22 cellular contexts compared by ENCODE assay signal in genomic region chr6:130788954-130789353, GRCh38. TPM values are rescaled to one million over a fixed set of nuclear protein-coding genes. Genes with fewer than 3 reads are reported as not detected.
"Had no signal": no experiment of that assay in that cellular context is flagged by ENCODE, and none has a peak within 500 bp of the region (broad histone marks: within the 10 kb centered on the region; RNA-seq: fewer than 3 reads in every experiment).

No MANE protein-coding gene starts in this region.

- H3K36me3 ChIP-seq: neutrophil, stomach, thoracic aorta, upper lobe of right lung had no signal

- H3K9me3 ChIP-seq: neutrophil, stomach, thoracic aorta, upper lobe of right lung had no signal

- H3K27ac Mint-ChIP-seq: activated CD4-positive, alpha-beta memory T cell treated with anti-CD3 and anti-CD28 coated beads for 36 hours; activated CD8-positive, alpha-beta memory T cell treated with anti-CD3 and anti-CD28 coated beads, Interleukin-2, amount 10 ng/mL, durations not matched to agents 7 days and 5 days; activated naive CD4-positive, alpha-beta T cell treated with anti-CD3 and anti-CD28 coated beads for 36 hours; activated naive CD8-positive, alpha-beta T cell treated with anti-CD3 and anti-CD28 coated beads, Interleukin-2, amount 50 U/mL, for 24 hours; activated T-helper 2 cell treated with anti-CD3 and anti-CD28 coated beads, Interferon-gamma antibody, Interleukin-2, Interleukin-4, amounts not matched to agents 10 μg/mL and 5 μg/mL and 100 μg/mL, durations not matched to agents 14 hours and 24 hours and 36 hours; dendritic cell treated with granulocyte-macrophage colony-stimulating factor and Interleukin-4, amounts not matched to agents 40 ng/mL and 50 ng/mL, for 4 days; immature natural killer cell; naive thymus-derived CD8-positive, alpha-beta T cell had no signal

- H3K4me1 Mint-ChIP-seq: activated CD8-positive, alpha-beta memory T cell treated with anti-CD3 and anti-CD28 coated beads, Interleukin-2, amount 10 ng/mL, durations not matched to agents 7 days and 5 days; immature natural killer cell had no signal

- DNase-seq: activated CD4-positive, alpha-beta memory T cell treated with anti-CD3 and anti-CD28 coated beads for 36 hours; activated CD8-positive, alpha-beta memory T cell treated with anti-CD3 and anti-CD28 coated beads, Interleukin-2, amount 10 ng/mL, durations not matched to agents 7 days and 5 days; activated naive CD4-positive, alpha-beta T cell treated with anti-CD3 and anti-CD28 coated beads for 36 hours; activated naive CD8-positive, alpha-beta T cell treated with anti-CD3 and anti-CD28 coated beads, Interleukin-2, amount 50 U/mL, for 24 hours; activated T-cell treated with anti-CD3 and anti-CD28 coated beads, Interleukin-2, amount 50 U/mL, for 1 hour; aorta; head of caudate nucleus; immature natural killer cell; mesenchymal stem cell; naive thymus-derived CD8-positive, alpha-beta T cell; stimulated activated CD4-positive, alpha-beta T cell treated with anti-CD3 and anti-CD28 coated beads, Interleukin-1b, Interleukin-23, amount 100 ng/mL, for 48 hours; stomach; upper lobe of right lung had no signal

- H3K4me3 ChIP-seq: stomach, thoracic aorta, upper lobe of right lung had no signal

- H3K27me3 ChIP-seq: neutrophil, stomach, upper lobe of right lung had no signal

- ATAC-seq: activated CD4-positive, CD25-positive, alpha-beta regulatory T cell treated with anti-CD3 and anti-CD28 coated beads, Interleukin-2, amount 50 U/mL, for 24 hours; activated CD8-positive, alpha-beta memory T cell treated with anti-CD3 and anti-CD28 coated beads, Interleukin-2, amount 10 ng/mL, durations not matched to agents 7 days and 5 days; activated naive CD8-positive, alpha-beta T cell treated with anti-CD3 and anti-CD28 coated beads, Interleukin-2, amount 50 U/mL, for 24 hours; naive thymus-derived CD8-positive, alpha-beta T cell; upper lobe of right lung had no signal

- H3K36me3 Mint-ChIP-seq: activated CD4-positive, alpha-beta memory T cell treated with anti-CD3 and anti-CD28 coated beads for 36 hours; immature natural killer cell had no signal

- H3K9me3 Mint-ChIP-seq: activated CD4-positive, alpha-beta memory T cell treated with anti-CD3 and anti-CD28 coated beads for 36 hours; activated naive CD4-positive, alpha-beta T cell treated with anti-CD3 and anti-CD28 coated beads for 36 hours; activated naive CD8-positive, alpha-beta T cell treated with anti-CD3 and anti-CD28 coated beads, Interleukin-2, amount 50 U/mL, for 24 hours; dendritic cell treated with granulocyte-macrophage colony-stimulating factor and Interleukin-4, amounts not matched to agents 40 ng/mL and 50 ng/mL, for 4 days; immature natural killer cell had no signal

- H3K27me3 Mint-ChIP-seq: activated CD4-positive, alpha-beta memory T cell treated with anti-CD3 and anti-CD28 coated beads for 36 hours; activated CD8-positive, alpha-beta memory T cell treated with anti-CD3 and anti-CD28 coated beads, Interleukin-2, amount 10 ng/mL, durations not matched to agents 7 days and 5 days; activated naive CD8-positive, alpha-beta T cell treated with anti-CD3 and anti-CD28 coated beads, Interleukin-2, amount 50 U/mL, for 24 hours; dendritic cell treated with granulocyte-macrophage colony-stimulating factor and Interleukin-4, amounts not matched to agents 40 ng/mL and 50 ng/mL, for 4 days had no signal

- H3K4me3 Mint-ChIP-seq: activated CD4-positive, alpha-beta memory T cell treated with anti-CD3 and anti-CD28 coated beads for 36 hours; activated CD8-positive, alpha-beta memory T cell treated with anti-CD3 and anti-CD28 coated beads, Interleukin-2, amount 10 ng/mL, durations not matched to agents 7 days and 5 days; activated naive CD4-positive, alpha-beta T cell treated with anti-CD3 and anti-CD28 coated beads for 36 hours; activated naive CD8-positive, alpha-beta T cell treated with anti-CD3 and anti-CD28 coated beads, Interleukin-2, amount 50 U/mL, for 24 hours; dendritic cell treated with granulocyte-macrophage colony-stimulating factor and Interleukin-4, amounts not matched to agents 40 ng/mL and 50 ng/mL, for 4 days; immature natural killer cell; naive thymus-derived CD8-positive, alpha-beta T cell had no signal

RNA-seq across cellular contexts. Expression of gene SMLR1, which starts 38.3 kb away (rescaled TPM):
- total RNA-seq: activated CD4-positive, alpha-beta memory T cell treated with anti-CD3 and anti-CD28 coated beads for 36 hours; activated CD8-positive, alpha-beta memory T cell treated with anti-CD3 and anti-CD28 coated beads, Interleukin-2, amount 10 ng/mL, durations not matched to agents 7 days and 5 days; activated naive CD4-positive, alpha-beta T cell treated with anti-CD3 and anti-CD28 coated beads for 36 hours; activated T-helper 2 cell treated with anti-CD3 and anti-CD28 coated beads, Interferon-gamma antibody, Interleukin-2, Interleukin-4, amounts not matched to agents 10 μg/mL and 5 μg/mL and 100 μg/mL, durations not matched to agents 14 hours and 24 hours and 36 hours; aorta; cerebellum; epithelial cell of proximal tubule; frontal cortex; naive thymus-derived CD8-positive, alpha-beta T cell; renal cortical epithelial cell; thoracic aorta; upper lobe of right lung had no signal
- polyA plus RNA-seq: immature natural killer cell; naive thymus-derived CD8-positive, alpha-beta T cell; stomach had no signal
